Comparison of ENCODE assay signal across 18 cellular contexts in genomic region chr6:71706523-71706922, GRCh38.
DNase-seq lines count a peak whose midpoint lies in the region; ATAC-seq lines count a peak whose summit lies in the region.
"Had no signal": no experiment of that assay in that cellular context is flagged by ENCODE, and none has a peak within 500 bp of the region (broad histone marks: within the 10 kb centered on the region; RNA-seq: fewer than 3 reads in every experiment).

No MANE protein-coding gene starts in this region.

- ATAC-seq in GM19043 (IDR thresholded peaks at IDR 0.05; ENCODE audit: low read depth, unreplicated experiment) (peak; percentile 66), HG02678 (IDR thresholded peaks at IDR 0.05; ENCODE audit: unreplicated experiment) (peak; percentile 72), HG03469 (IDR thresholded peaks at IDR 0.05; ENCODE audit: unreplicated experiment) (peak; percentile 47), HG03460 (IDR thresholded peaks at IDR 0.05; ENCODE audit: unreplicated experiment) (no peak)
- ATAC-seq: A549; activated T-cell treated with anti-CD3 and anti-CD28 coated beads, Interleukin-2, amount 50 U/mL, for 72 hours; left lung had no signal

- no peaks in the 10 kb centered on the region for H3K9me3 ChIP-seq in effector memory CD4-positive, alpha-beta T cell (ENCODE audit: control insufficient read depth, low read length)
- H3K9me3 ChIP-seq: A549, left lung, thyroid gland had no signal

- H3K27ac ChIP-seq in effector memory CD4-positive, alpha-beta T cell (ENCODE audit: insufficient read depth, low read length, poor library complexity, severe bottlenecking) = no peak overlapping the region
- H3K27ac ChIP-seq: A549, left lung, thyroid gland had no signal

- peak; percentile 4 to 27 for DNase-seq in AML-193 (lab: John Stamatoyannopoulos, UW)
- DNase-seq in KBM-7 = no peak
- DNase-seq in NCI-H510A treated with DMSO at 0.1 percent for 48 hours (lab: John Stamatoyannopoulos, UW) = no peak
- DNase-seq in effector memory CD4-positive, alpha-beta T cell = no peak
- DNase-seq: activated CD4-positive, alpha-beta T cell treated with anti-CD3 and anti-CD28 coated beads, Interleukin-2, amount 50 U/mL, for 48 hours; activated T-cell treated with anti-CD3 and anti-CD28 coated beads, Interleukin-2, amount 50 U/mL, for 72 hours; endodermal cell; left lung; NCI-H1930; SHP77 treated with DMSO at 0.1 percent for 48 hours; stimulated activated CD4-positive, alpha-beta T cell treated with anti-CD3 and anti-CD28 coated beads, Interleukin-4, amount 100 ng/mL, for 24 hours; T1000; thyroid gland had no signal

- H3K4me1 ChIP-seq in effector memory CD4-positive, alpha-beta T cell (ENCODE audit: control insufficient read depth, insufficient read depth, low read length, poor library complexity, severe bottlenecking) = no peaks in the 10 kb centered on the region
- H3K4me1 ChIP-seq: A549, left lung, thyroid gland had no signal

- H3K4me3 ChIP-seq in effector memory CD4-positive, alpha-beta T cell (ENCODE audit: insufficient read depth, low read depth, low read length, poor library complexity, severe bottlenecking) = no peak overlapping the region
- H3K4me3 ChIP-seq: A549, left lung, thyroid gland had no signal

- in situ Hi-C loops in KBM-7 (cut with MboI; ENCODE audit: low pct_unique_long_range_greater_than_20kb, low sequenced_read_pairs) = no loop called here

- H3K36me3 ChIP-seq in effector memory CD4-positive, alpha-beta T cell (ENCODE audit: control insufficient read depth, insufficient read depth, low read length) = no peaks in the 10 kb centered on the region
- H3K36me3 ChIP-seq: left lung, thyroid gland had no signal

- no peaks in the 10 kb centered on the region for H3K27me3 ChIP-seq in effector memory CD4-positive, alpha-beta T cell (replicated peaks; ENCODE audit: control insufficient read depth, insufficient read depth, low read length, poor library complexity, severe bottlenecking)
- H3K27me3 ChIP-seq: left lung, thyroid gland had no signal

Comparison
In these comparisons a context has a peak if more than half of its experiments do, and no peak if none do; other contexts are left out.
1. DNase-seq: peak in AML-193 (2 of 2); none in KBM-7 (single experiment), NCI-H510A treated with DMSO at 0.1 percent for 48 hours (single experiment) and effector memory CD4-positive, alpha-beta T cell (0 of 3).